Comparison of ENCODE assay signal across 16 cellular contexts in the genomic region with DNA sequence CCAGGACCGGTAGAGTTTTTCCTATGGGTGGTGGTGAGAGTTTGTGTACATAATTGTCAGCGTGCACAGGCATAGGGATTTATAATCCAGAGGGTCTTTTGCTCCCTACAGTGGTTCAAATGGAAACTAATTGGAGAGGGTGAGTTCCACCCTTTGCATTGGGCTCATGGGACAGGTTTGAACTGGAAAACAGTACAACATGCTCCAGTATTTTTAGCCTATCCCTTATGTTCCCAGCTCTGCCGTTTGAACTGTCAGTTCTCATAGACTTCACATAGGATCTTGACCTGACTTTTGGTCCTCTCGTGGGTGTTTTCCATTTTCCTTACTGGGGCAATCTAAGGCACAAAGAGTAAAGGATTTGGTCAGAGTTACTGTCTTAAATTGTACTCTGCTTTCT.
"Had no signal": no experiment of that assay in that cellular context is flagged by ENCODE, and none has a peak within 500 bp of the region (broad histone marks: within the 10 kb centered on the region; RNA-seq: fewer than 3 reads in every experiment).

No MANE protein-coding gene starts in this region.

- H3K4me3 Mint-ChIP-seq: activated CD4-positive, alpha-beta memory T cell treated with anti-CD3 and anti-CD28 coated beads for 36 hours; activated CD4-positive, alpha-beta T cell treated with anti-CD3 and anti-CD28 coated beads for 36 hours; activated T-cell treated with anti-CD3 and anti-CD28 coated beads, Interleukin-2, amount 50 U/mL, for 24 hours; immature natural killer cell; naive thymus-derived CD4-positive, alpha-beta T cell had no signal

- H3K36me3 ChIP-seq: adrenal gland, colonic mucosa had no signal

- ATAC-seq: activated CD4-positive, alpha-beta T cell treated with anti-CD3 and anti-CD28 coated beads for 36 hours; naive thymus-derived CD4-positive, alpha-beta T cell; stimulated activated naive CD8-positive, alpha-beta T cell treated with anti-CD3 and anti-CD28 coated beads, Interleukin-15, Interleukin-2, amounts not matched to agents 100 U/mL and 50 U/mL, for 24 hours; T-helper 17 cell had no signal

- DNase-seq: activated CD4-positive, alpha-beta memory T cell treated with anti-CD3 and anti-CD28 coated beads for 36 hours; activated CD4-positive, alpha-beta T cell treated with anti-CD3 and anti-CD28 coated beads for 36 hours; activated naive CD4-positive, alpha-beta T cell treated with anti-CD3 and anti-CD28 coated beads, Interleukin-2, amount 50 U/mL, for 16 hours; activated T-cell treated with anti-CD3 and anti-CD28 coated beads, Interleukin-2, amount 50 U/mL, for 24 hours; adrenal gland; caudate nucleus; colonic mucosa; foreskin fibroblast; immature natural killer cell; midbrain; naive thymus-derived CD4-positive, alpha-beta T cell; stimulated activated naive CD8-positive, alpha-beta T cell treated with anti-CD3 and anti-CD28 coated beads, Interleukin-15, Interleukin-2, amounts not matched to agents 100 U/mL and 50 U/mL, for 24 hours; T-helper 17 cell; testis had no signal

- H3K9ac ChIP-seq: parathyroid adenoma had no signal

- H3K4me3 ChIP-seq: adrenal gland, colonic mucosa, smooth muscle cell, testis had no signal

- H3K27me3 Mint-ChIP-seq: activated CD4-positive, alpha-beta memory T cell treated with anti-CD3 and anti-CD28 coated beads for 36 hours; activated CD4-positive, alpha-beta T cell treated with anti-CD3 and anti-CD28 coated beads for 36 hours; naive thymus-derived CD4-positive, alpha-beta T cell; T-helper 17 cell had no signal

- H3K4me1 Mint-ChIP-seq: activated CD4-positive, alpha-beta T cell treated with anti-CD3 and anti-CD28 coated beads for 36 hours; immature natural killer cell; naive thymus-derived CD4-positive, alpha-beta T cell; T-helper 17 cell had no signal

- H3K9me3 Mint-ChIP-seq: activated CD4-positive, alpha-beta memory T cell treated with anti-CD3 and anti-CD28 coated beads for 36 hours; activated T-cell treated with anti-CD3 and anti-CD28 coated beads, Interleukin-2, amount 50 U/mL, for 24 hours; immature natural killer cell; naive thymus-derived CD4-positive, alpha-beta T cell had no signal

- H3K9me3 ChIP-seq: adrenal gland, colonic mucosa, testis had no signal

- H3K27me3 ChIP-seq: adrenal gland, colonic mucosa, testis had no signal

- H3K4me1 ChIP-seq: colonic mucosa, testis had no signal

- H3K27ac ChIP-seq: adrenal gland, colonic mucosa, parathyroid adenoma, testis had no signal

- H3K27ac Mint-ChIP-seq: activated CD4-positive, alpha-beta memory T cell treated with anti-CD3 and anti-CD28 coated beads for 36 hours; activated CD4-positive, alpha-beta T cell treated with anti-CD3 and anti-CD28 coated beads for 36 hours; activated T-cell treated with anti-CD3 and anti-CD28 coated beads, Interleukin-2, amount 50 U/mL, for 24 hours; immature natural killer cell; naive thymus-derived CD4-positive, alpha-beta T cell; T-helper 17 cell had no signal

- H3K36me3 Mint-ChIP-seq: immature natural killer cell had no signal
